Comparison of ENCODE assay signal across 1 cellular context in genomic region chr7:121331048-121331447, GRCh38.
A peak's percentile ranks its signal among the peaks of the same experiment; 100 is the strongest.
TF ChIP-seq lines count a peak whose summit lies in the region.

No MANE protein-coding gene starts in this region.

TF ChIP-seq in K562, 482 proteins besides CTCF, POLR2A, EP300 and RAD21:
- peak in 1 of 2 experiments; percentile 32; a peak in 1 of 4 replicates for TF ChIP-seq ZNF318 (IDR thresholded peaks at IDR 0.05; ENCODE audit: borderline replicate concordance in 1 of 2, low read depth in 1 of 2)
- TF ChIP-seq ZNF408 (CRISPR knock-in tag; IDR thresholded peaks at IDR 0.05; ENCODE audit: low read depth) = no peak
- no peak for TF ChIP-seq GABPB2 (CRISPR knock-in tag; conservative IDR thresholded peaks at IDR 0.05)
- TF ChIP-seq CSDE1 (IDR thresholded peaks at IDR 0.05) = no peak
- TF ChIP-seq PKNOX1 (IDR thresholded peaks at IDR 0.05) = no peak
- TF ChIP-seq, protein P1, sequence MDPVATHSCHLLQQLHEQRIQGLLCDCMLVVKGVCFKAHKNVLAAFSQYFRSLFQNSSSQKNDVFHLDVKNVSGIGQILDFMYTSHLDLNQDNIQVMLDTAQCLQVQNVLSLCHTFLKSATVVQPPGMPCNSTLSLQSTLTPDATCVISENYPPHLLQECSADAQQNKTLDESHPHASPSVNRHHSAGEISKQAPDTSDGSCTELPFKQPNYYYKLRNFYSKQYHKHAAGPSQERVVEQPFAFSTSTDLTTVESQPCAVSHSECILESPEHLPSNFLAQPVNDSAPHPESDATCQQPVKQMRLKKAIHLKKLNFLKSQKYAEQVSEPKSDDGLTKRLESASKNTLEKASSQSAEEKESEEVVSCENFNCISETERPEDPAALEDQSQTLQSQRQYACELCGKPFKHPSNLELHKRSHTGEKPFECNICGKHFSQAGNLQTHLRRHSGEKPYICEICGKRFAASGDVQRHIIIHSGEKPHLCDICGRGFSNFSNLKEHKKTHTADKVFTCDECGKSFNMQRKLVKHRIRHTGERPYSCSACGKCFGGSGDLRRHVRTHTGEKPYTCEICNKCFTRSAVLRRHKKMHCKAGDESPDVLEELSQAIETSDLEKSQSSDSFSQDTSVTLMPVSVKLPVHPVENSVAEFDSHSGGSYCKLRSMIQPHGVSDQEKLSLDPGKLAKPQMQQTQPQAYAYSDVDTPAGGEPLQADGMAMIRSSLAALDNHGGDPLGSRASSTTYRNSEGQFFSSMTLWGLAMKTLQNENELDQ (CRISPR knock-in tag; IDR thresholded peaks at IDR 0.05; ENCODE audit: borderline replicate concordance) = no peak
- TF ChIP-seq ZFP36 (IDR thresholded peaks at IDR 0.05; ENCODE audit: low read depth, low read length, partially characterized antibody) = no peak
- no peak for TF ChIP-seq NR2F6 (CRISPR knock-in tag; IDR thresholded peaks at IDR 0.05)
- no peak for TF ChIP-seq CEBPG (CRISPR knock-in tag; IDR thresholded peaks at IDR 0.05)
- no peak for TF ChIP-seq CEBPG (tag; conservative IDR thresholded peaks at IDR 0.05 in 1 of 2, IDR thresholded peaks at IDR 0.05 in 1 of 2)
- no peak for TF ChIP-seq CHD1 (IDR thresholded peaks at IDR 0.05; ENCODE audit: low read length)
- TF ChIP-seq CBX8 (IDR thresholded peaks at IDR 0.05; ENCODE audit: borderline replicate concordance, extremely low read depth, low read depth, low read length, poor library complexity, severe bottlenecking) = peak; percentile 98
- no peak for TF ChIP-seq SRSF1 (IDR thresholded peaks at IDR 0.05; ENCODE audit: low read depth, low read length)
- TF ChIP-seq ZSCAN32 (CRISPR knock-in tag; IDR thresholded peaks at IDR 0.05) = no peak
- no peak for TF ChIP-seq ZBTB7A (IDR thresholded peaks at IDR 0.05; ENCODE audit: borderline replicate concordance, control insufficient read depth, low read depth, low read length)
- TF ChIP-seq, protein P2, sequence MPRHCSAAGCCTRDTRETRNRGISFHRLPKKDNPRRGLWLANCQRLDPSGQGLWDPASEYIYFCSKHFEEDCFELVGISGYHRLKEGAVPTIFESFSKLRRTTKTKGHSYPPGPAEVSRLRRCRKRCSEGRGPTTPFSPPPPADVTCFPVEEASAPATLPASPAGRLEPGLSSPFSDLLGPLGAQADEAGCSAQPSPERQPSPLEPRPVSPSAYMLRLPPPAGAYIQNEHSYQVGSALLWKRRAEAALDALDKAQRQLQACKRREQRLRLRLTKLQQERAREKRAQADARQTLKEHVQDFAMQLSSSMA (CRISPR knock-in tag; IDR thresholded peaks at IDR 0.05) = no peak
- no peak for TF ChIP-seq BCL6 (CRISPR knock-in tag; IDR thresholded peaks at IDR 0.05)
- TF ChIP-seq RFX7 (CRISPR knock-in tag; IDR thresholded peaks at IDR 0.05) = no peak
- TF ChIP-seq, protein P3, sequence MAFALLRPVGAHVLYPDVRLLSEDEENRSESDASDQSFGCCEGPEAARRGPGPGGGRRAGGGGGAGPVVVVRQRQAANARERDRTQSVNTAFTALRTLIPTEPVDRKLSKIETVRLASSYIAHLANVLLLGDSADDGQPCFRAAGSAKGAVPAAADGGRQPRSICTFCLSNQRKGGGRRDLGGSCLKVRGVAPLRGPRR (CRISPR knock-in tag; IDR thresholded peaks at IDR 0.05) = no peak
- no peak for TF ChIP-seq L3MBTL2 (IDR thresholded peaks at IDR 0.05)
- peak; percentile 74 for TF ChIP-seq CBX2 (IDR thresholded peaks at IDR 0.05; ENCODE audit: insufficient read depth, low read length, poor library complexity, severe bottlenecking)
- TF ChIP-seq TOE1 (IDR thresholded peaks at IDR 0.05; ENCODE audit: borderline replicate concordance) = no peak
- no peak for TF ChIP-seq TOE1 (CRISPR knock-in tag; IDR thresholded peaks at IDR 0.05; ENCODE audit: borderline replicate concordance, low read depth)
- TF ChIP-seq, protein P4, sequence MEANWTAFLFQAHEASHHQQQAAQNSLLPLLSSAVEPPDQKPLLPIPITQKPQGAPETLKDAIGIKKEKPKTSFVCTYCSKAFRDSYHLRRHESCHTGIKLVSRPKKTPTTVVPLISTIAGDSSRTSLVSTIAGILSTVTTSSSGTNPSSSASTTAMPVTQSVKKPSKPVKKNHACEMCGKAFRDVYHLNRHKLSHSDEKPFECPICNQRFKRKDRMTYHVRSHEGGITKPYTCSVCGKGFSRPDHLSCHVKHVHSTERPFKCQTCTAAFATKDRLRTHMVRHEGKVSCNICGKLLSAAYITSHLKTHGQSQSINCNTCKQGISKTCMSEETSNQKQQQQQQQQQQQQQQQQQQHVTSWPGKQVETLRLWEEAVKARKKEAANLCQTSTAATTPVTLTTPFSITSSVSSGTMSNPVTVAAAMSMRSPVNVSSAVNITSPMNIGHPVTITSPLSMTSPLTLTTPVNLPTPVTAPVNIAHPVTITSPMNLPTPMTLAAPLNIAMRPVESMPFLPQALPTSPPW (CRISPR knock-in tag; IDR thresholded peaks at IDR 0.05) = no peak
- TF ChIP-seq E2F3 (CRISPR knock-in tag; IDR thresholded peaks at IDR 0.05) = no peak
TF ChIP-seq in K562: peak in this region for 3.
